Comparison of ENCODE assay signal across 14 cellular contexts in genomic region chr2:103289101-103289725, GRCh38.
DNase-seq lines count a peak whose midpoint lies in the region; ATAC-seq and TF ChIP-seq lines count a peak whose summit lies in the region.
"Had no signal": no experiment of that assay in that cellular context is flagged by ENCODE, and none has a peak within 500 bp of the region (broad histone marks: within the 10 kb centered on the region; RNA-seq: fewer than 3 reads in every experiment).

No MANE protein-coding gene starts in this region.

- DNase-seq in SK-MEL-5 (ENCODE audit: low read depth, low spot score) (peak; percentile 37), T-cell (no peak), HuH-7.5 (ENCODE audit: low spot score) (no peak)
- DNase-seq in stimulated activated naive CD8-positive, alpha-beta T cell treated with anti-CD3 and anti-CD28 coated beads, Interleukin-15, amount 100 ng/mL, for 72 hours, result no peak
- DNase-seq: activated CD4-positive, alpha-beta T cell treated with anti-CD3 and anti-CD28 coated beads, Interleukin-2, amount 50 U/mL, for 4 hours; cerebellar nuclear complex; immature natural killer cell; IMR-90; naive B cell had no signal

- H3K36me3 ChIP-seq in liver (ENCODE audit: control insufficient read depth in 4 of 4, insufficient read depth in 3 of 4, low read depth in 1 of 4, low read length in 3 of 4), result no peaks in the 10 kb centered on the region

- no peaks in the 10 kb centered on the region for H3K9me3 ChIP-seq in liver (ENCODE audit: control insufficient read depth in 4 of 4, low read length in 3 of 4)

- H3K27ac Mint-ChIP-seq in T-cell, result no peak overlapping the region
- H3K27ac Mint-ChIP-seq in stimulated activated naive CD8-positive, alpha-beta T cell treated with anti-CD3 and anti-CD28 coated beads, Interleukin-15, amount 100 ng/mL, for 72 hours, result no peak overlapping the region
- H3K27ac Mint-ChIP-seq: CD14-positive monocyte, immature natural killer cell, naive B cell had no signal

- H3K9me3 Mint-ChIP-seq in T-cell, result peaks cover 5 to 10% (median 9%) of the 10 kb centered on the region in 3 donors
- no peaks in the 10 kb centered on the region for H3K9me3 Mint-ChIP-seq in stimulated activated naive CD8-positive, alpha-beta T cell treated with anti-CD3 and anti-CD28 coated beads, Interleukin-15, amount 100 ng/mL, for 72 hours

- TF ChIP-seq RAD21 in Ishikawa (IDR thresholded peaks at IDR 0.05; ENCODE audit: low read depth) (peak; percentile 74), liver (IDR thresholded peaks at IDR 0.05) (peak; percentile 34 to 50)

- TF ChIP-seq CTCF in C4-2B (conservative IDR thresholded peaks at IDR 0.05) (peak; percentile 40), liver (IDR thresholded peaks at IDR 0.05; ENCODE audit: low read depth, low read length, missing input control) (no peak)

- POLR2A ChIA-PET in T-cell (lab: Charles Lee), result no interaction called here

- no peak overlapping the region for H3K9ac ChIP-seq in liver (ENCODE audit: low read depth in 1 of 2, low read length in 2 of 2)

- H3K4me3 ChIP-seq in liver (ENCODE audit: low read depth in 1 of 3, low read length in 3 of 3), result no peak overlapping the region

- ATAC-seq in T-cell (replicated peaks in 1 of 4) (no peak), GM19395 (IDR thresholded peaks at IDR 0.05; ENCODE audit: unreplicated experiment) (no peak)
- no peak for ATAC-seq in stimulated activated naive CD8-positive, alpha-beta T cell treated with anti-CD3 and anti-CD28 coated beads, Interleukin-15, amount 100 ng/mL, for 72 hours

- H3K27me3 Mint-ChIP-seq in T-cell, result peaks cover 4% of the 10 kb centered on the region in 2 donors
- H3K27me3 Mint-ChIP-seq in stimulated activated naive CD8-positive, alpha-beta T cell treated with anti-CD3 and anti-CD28 coated beads, Interleukin-15, amount 100 ng/mL, for 72 hours, result peaks cover 11% of the 10 kb centered on the region

- no peaks in the 10 kb centered on the region for H3K4me1 ChIP-seq in liver (ENCODE audit: control insufficient read depth in 4 of 4, insufficient read depth in 4 of 4, low read length in 3 of 4)

- TF ChIP-seq EP300 in Ishikawa (IDR thresholded peaks at IDR 0.05; ENCODE audit: borderline replicate concordance), result no peak

- H3K4me1 Mint-ChIP-seq in T-cell, result no peaks in the 10 kb centered on the region
- H3K4me1 Mint-ChIP-seq in stimulated activated naive CD8-positive, alpha-beta T cell treated with anti-CD3 and anti-CD28 coated beads, Interleukin-15, amount 100 ng/mL, for 72 hours, result no peaks in the 10 kb centered on the region
- H3K4me1 Mint-ChIP-seq: CD14-positive monocyte, immature natural killer cell, naive B cell had no signal

- in situ Hi-C loops in SK-MEL-5 (cut with HindIII; ENCODE audit: low pct_unique_long_range_greater_than_20kb, low sequenced_read_pairs), result no loop called here

- no peaks in the 10 kb centered on the region for H3K36me3 Mint-ChIP-seq in T-cell
- H3K36me3 Mint-ChIP-seq: CD14-positive monocyte, immature natural killer cell, naive B cell had no signal

- CTCF ChIA-PET in T-cell (lab: Charles Lee), result no interaction called here

- H3K27ac ChIP-seq in C4-2B (no peak overlapping the region), liver (ENCODE audit: low read depth in 1 of 2, low read length in 2 of 2) (no peak overlapping the region)

- H3K4me3 Mint-ChIP-seq in T-cell, result no peak overlapping the region
- no peak overlapping the region for H3K4me3 Mint-ChIP-seq in stimulated activated naive CD8-positive, alpha-beta T cell treated with anti-CD3 and anti-CD28 coated beads, Interleukin-15, amount 100 ng/mL, for 72 hours
- H3K4me3 Mint-ChIP-seq: CD14-positive monocyte, immature natural killer cell, naive B cell had no signal

- peaks cover 0 to 14% (median 0%) of the 10 kb centered on the region in 4 donors for H3K27me3 ChIP-seq in liver (ENCODE audit: control insufficient read depth in 4 of 4, insufficient read depth in 4 of 4, low read length in 3 of 4)

- WGBS in liver, result 37% methylated on average over 5 of the region's 5 CpGs

TF ChIP-seq in Ishikawa, 13 proteins besides CTCF, POLR2A, EP300 and RAD21 (continues in another document):
- TF ChIP-seq CEBPB (IDR thresholded peaks at IDR 0.05), result no peak
- TF ChIP-seq MAX (IDR thresholded peaks at IDR 0.05), result no peak
- no peak for TF ChIP-seq ZBTB7A (IDR thresholded peaks at IDR 0.05; ENCODE audit: low read depth)
- no peak for TF ChIP-seq USF1 (IDR thresholded peaks at IDR 0.05)
- no peak for TF ChIP-seq YY1 (IDR thresholded peaks at IDR 0.05; ENCODE audit: low read depth)
- no peak for TF ChIP-seq FOXM1 (IDR thresholded peaks at IDR 0.05; ENCODE audit: borderline replicate concordance, low read depth)
- no peak for TF ChIP-seq TAF1 (IDR thresholded peaks at IDR 0.05; ENCODE audit: low read depth)
- no peak for TF ChIP-seq NFIC (IDR thresholded peaks at IDR 0.05)
- no peak for TF ChIP-seq TCF12 (IDR thresholded peaks at IDR 0.05; ENCODE audit: low read depth)
- TF ChIP-seq EGR1 (IDR thresholded peaks at IDR 0.05), result no peak
- no peak for TF ChIP-seq TEAD4 (IDR thresholded peaks at IDR 0.05)
- no peak for TF ChIP-seq CREB1 (IDR thresholded peaks at IDR 0.05; ENCODE audit: low read depth)

TF ChIP-seq in liver, 16 proteins besides CTCF, POLR2A, EP300 and RAD21:
- TF ChIP-seq SP1 (IDR thresholded peaks at IDR 0.05) (no peak), FOXA2 (IDR thresholded peaks at IDR 0.05) (no peak)
